In the genomic region with DNA sequence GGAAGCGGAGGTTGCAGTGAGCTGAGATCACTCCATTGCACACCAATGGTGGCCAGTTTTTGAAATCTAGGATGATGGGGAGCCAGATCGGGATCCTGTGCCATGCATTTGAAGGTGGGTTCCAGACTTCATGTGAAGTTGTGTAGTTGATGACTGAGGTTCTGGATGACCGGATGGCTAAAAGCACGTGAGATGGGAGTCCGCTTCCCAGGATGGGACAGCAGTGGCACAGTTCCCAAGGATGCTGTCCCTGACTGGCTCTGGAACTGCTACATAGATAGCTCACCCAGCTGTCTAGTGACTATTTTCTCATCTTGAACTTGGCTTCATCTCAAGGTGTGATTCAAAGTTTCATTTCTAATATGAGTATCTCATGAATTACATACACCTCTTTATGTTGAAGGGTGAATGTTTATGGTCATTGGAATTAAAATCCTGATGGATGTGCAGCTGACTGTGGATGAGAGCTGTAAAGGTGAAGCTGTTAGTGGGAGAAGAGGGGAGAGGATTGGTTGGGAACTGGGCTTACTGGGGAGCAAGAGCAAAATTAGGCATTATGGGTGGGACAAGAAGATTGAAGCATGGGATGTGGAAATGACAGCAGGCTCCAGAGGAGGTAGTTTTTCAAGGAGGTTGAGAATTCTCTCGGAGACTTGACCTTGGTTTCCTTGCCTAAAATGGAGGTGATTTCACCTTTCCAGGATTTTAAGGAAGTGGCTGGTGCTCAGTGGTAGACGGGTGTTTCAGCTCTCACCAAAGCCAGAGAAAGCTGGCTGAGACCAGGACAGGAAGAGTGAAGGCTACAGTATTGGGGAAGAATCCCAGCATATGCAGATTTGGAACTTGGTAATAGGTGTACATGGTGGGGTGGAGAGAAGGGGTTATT, we compare ENCODE assay signal across 15 cellular contexts. TPM values are rescaled to one million over a fixed set of nuclear protein-coding genes. Genes with fewer than 3 reads are reported as not detected.
A peak's percentile ranks its signal among the peaks of the same experiment; 100 is the strongest.
DNase-seq lines count a peak whose midpoint lies in the region; ATAC-seq and TF ChIP-seq lines count a peak whose summit lies in the region.
"Had no signal": no experiment of that assay in that cellular context is flagged by ENCODE, and none has a peak within 500 bp of the region (broad histone marks: within the 10 kb centered on the region; RNA-seq: fewer than 3 reads in every experiment).

No MANE protein-coding gene starts in this region.

- no peak overlapping the region for H3K4me3 Mint-ChIP-seq in activated T-cell treated with anti-CD3 and anti-CD28 coated beads, Interleukin-2, amount 50 U/mL, for 4 hours
- H3K4me3 Mint-ChIP-seq in T-helper 17 cell (no peak overlapping the region), chondrocyte (ENCODE audit: unreplicated experiment) (no peak overlapping the region)
- no peak overlapping the region for H3K4me3 Mint-ChIP-seq in stimulated activated naive B cell treated with anti-CD40 and anti-IgM and Interleukin-4, amounts not matched to agents 10 μg/mL and 1 μg/mL and 100 μg/mL, for 72 hours

- peak overlapping the region; percentile 72 for H3K27ac Mint-ChIP-seq in T-helper 17 cell
- H3K27ac Mint-ChIP-seq in chondrocyte (ENCODE audit: unreplicated experiment) = peak overlapping the region; percentile 74
- H3K27ac Mint-ChIP-seq in stimulated activated naive B cell treated with anti-CD40 and anti-IgM and Interleukin-4, amounts not matched to agents 10 μg/mL and 1 μg/mL and 100 μg/mL, for 72 hours = peak overlapping the region; percentile 26

- H3K4me1 Mint-ChIP-seq in activated T-cell treated with anti-CD3 and anti-CD28 coated beads, Interleukin-2, amount 50 U/mL, for 4 hours (ENCODE audit: low read depth) = peaks cover 8% of the 10 kb centered on the region
- H3K4me1 Mint-ChIP-seq in T-helper 17 cell (peaks cover 15% of the 10 kb centered on the region), chondrocyte (ENCODE audit: low read depth) (no peaks in the 10 kb centered on the region)
- H3K4me1 Mint-ChIP-seq in stimulated activated naive B cell treated with anti-CD40 and anti-IgM and Interleukin-4, amounts not matched to agents 10 μg/mL and 1 μg/mL and 100 μg/mL, for 72 hours = peaks cover 14 to 15% of the 10 kb centered on the region in 2 donors

- TF ChIP-seq CTCF in chondrocyte (IDR thresholded peaks at IDR 0.05) = no peak

- H3K9me3 Mint-ChIP-seq in activated T-cell treated with anti-CD3 and anti-CD28 coated beads, Interleukin-2, amount 50 U/mL, for 4 hours = no peaks in the 10 kb centered on the region
- H3K9me3 Mint-ChIP-seq in chondrocyte (ENCODE audit: low read depth) = no peaks in the 10 kb centered on the region
- H3K9me3 Mint-ChIP-seq in stimulated activated naive B cell treated with anti-CD40 and anti-IgM and Interleukin-4, amounts not matched to agents 10 μg/mL and 1 μg/mL and 100 μg/mL, for 72 hours = no peaks in the 10 kb centered on the region

- no peaks in the 10 kb centered on the region for H3K9me3 ChIP-seq in T-helper 17 cell (ENCODE audit: control insufficient read depth, low read length, poor library complexity, severe bottlenecking)

- peak; percentile 47 to 55 for ATAC-seq in activated T-cell treated with anti-CD3 and anti-CD28 coated beads, Interleukin-2, amount 50 U/mL, for 4 hours
- ATAC-seq in T-helper 17 cell (no peak), GM18858 (IDR thresholded peaks at IDR 0.05; ENCODE audit: unreplicated experiment) (no peak), HG03097 (IDR thresholded peaks at IDR 0.05; ENCODE audit: low FRiP score, unreplicated experiment) (no peak), HG02610 (IDR thresholded peaks at IDR 0.05; ENCODE audit: unreplicated experiment) (no peak)
- ATAC-seq in stimulated activated naive B cell treated with anti-CD40 and anti-IgM and Interleukin-4, amounts not matched to agents 10 μg/mL and 1 μg/mL and 100 μg/mL, for 72 hours (replicated peaks) = no peak

- H3K27me3 Mint-ChIP-seq in activated T-cell treated with anti-CD3 and anti-CD28 coated beads, Interleukin-2, amount 50 U/mL, for 4 hours (ENCODE audit: low read depth) = no peaks in the 10 kb centered on the region
- no peaks in the 10 kb centered on the region for H3K27me3 Mint-ChIP-seq in T-helper 17 cell
- no peaks in the 10 kb centered on the region for H3K27me3 Mint-ChIP-seq in chondrocyte (ENCODE audit: low read depth)
- H3K27me3 Mint-ChIP-seq in stimulated activated naive B cell treated with anti-CD40 and anti-IgM and Interleukin-4, amounts not matched to agents 10 μg/mL and 1 μg/mL and 100 μg/mL, for 72 hours = no peaks in the 10 kb centered on the region

- no peak for DNase-seq in activated T-cell treated with anti-CD3 and anti-CD28 coated beads, Interleukin-2, amount 50 U/mL, for 4 hours
- no peak for DNase-seq in activated T-cell treated with anti-CD3 and anti-CD28 coated beads, Interleukin-2, amount 50 U/mL, for 48 hours
- DNase-seq in T-helper 17 cell (no peak), chondrocyte (ENCODE audit: low spot score) (no peak)
- DNase-seq in stimulated activated naive B cell treated with anti-CD40 and anti-IgM and Interleukin-4, amounts not matched to agents 10 μg/mL and 1 μg/mL and 100 μg/mL, for 72 hours = no peak
- DNase-seq: hippocampal formation; Kasumi-1; kidney glomerular epithelial cell; NCI-H1436; NCI-H226; stimulated activated naive CD4-positive, alpha-beta T cell treated with Interleukin-2 at 50 U/mL for 16 hours; T-helper 9 cell had no signal

- peaks cover 43% of the 10 kb centered on the region for H3K36me3 Mint-ChIP-seq in activated T-cell treated with anti-CD3 and anti-CD28 coated beads, Interleukin-2, amount 50 U/mL, for 4 hours (ENCODE audit: insufficient read depth)
- H3K36me3 Mint-ChIP-seq in T-helper 17 cell (ENCODE audit: low read depth) = peaks cover 2% of the 10 kb centered on the region
- peaks cover 36% of the 10 kb centered on the region for H3K36me3 Mint-ChIP-seq in chondrocyte (ENCODE audit: low read depth)
- peaks cover 48 to 67% of the 10 kb centered on the region in 2 donors for H3K36me3 Mint-ChIP-seq in stimulated activated naive B cell treated with anti-CD40 and anti-IgM and Interleukin-4, amounts not matched to agents 10 μg/mL and 1 μg/mL and 100 μg/mL, for 72 hours

RNA-seq across cellular contexts. Expression of a gene that starts 8.2 kb away (rescaled TPM):
- total RNA-seq in activated T-cell treated with anti-CD3 and anti-CD28 coated beads, Interleukin-2, amount 50 U/mL, for 4 hours = 100 to 1,000 TPM; 459 to 515 (median 499) TPM
- total RNA-seq in T-helper 17 cell (100 to 1,000 TPM in 1 of 2 donors, 10 to 100 TPM in 1; 78.5 to 103 TPM), chondrocyte (91.1 to 120 TPM (median 95.0 TPM) in 3 replicates)

RNA-seq across cellular contexts. Expression of a gene that starts 15.1 kb away (rescaled TPM):
- total RNA-seq in activated T-cell treated with anti-CD3 and anti-CD28 coated beads, Interleukin-2, amount 50 U/mL, for 4 hours = 100 to 1,000 TPM; 315 to 351 (median 325) TPM
- total RNA-seq in T-helper 17 cell = 100 to 1,000 TPM; 348 to 372 TPM
- 152 to 186 TPM (median 185 TPM) in 3 replicates for total RNA-seq in chondrocyte

RNA-seq across cellular contexts. Expression of a gene that starts 25.7 kb away (rescaled TPM):
- 10 to 100 TPM; 35.5 to 41.4 (median 41.0) TPM for total RNA-seq in activated T-cell treated with anti-CD3 and anti-CD28 coated beads, Interleukin-2, amount 50 U/mL, for 4 hours
- total RNA-seq in T-helper 17 cell (10 to 100 TPM; 69.1 to 77.7 TPM), chondrocyte (36.4 to 48.1 TPM (median 38.1 TPM) in 3 replicates)

RNA-seq across cellular contexts. Expression of a gene that starts 40.4 kb away (rescaled TPM):
- 1 to 10 TPM; 1.0 to 1.4 (median 1.4) TPM for total RNA-seq in activated T-cell treated with anti-CD3 and anti-CD28 coated beads, Interleukin-2, amount 50 U/mL, for 4 hours
- 1 to 10 TPM in 1 of 2 donors, under 1 TPM in 1; 0.75 to 1.7 TPM for total RNA-seq in T-helper 17 cell
- 0.31 to 1.8 TPM (median 0.42 TPM) in 3 replicates for total RNA-seq in chondrocyte

Comparison
In these comparisons a context has a peak if more than half of its experiments do, and no peak if none do; other contexts are left out.
1. ATAC-seq: peak in activated T-cell treated with anti-CD3 and anti-CD28 coated beads, Interleukin-2, amount 50 U/mL, for 4 hours (2 of 2); none in T-helper 17 cell (single experiment), stimulated activated naive B cell treated with anti-CD40 and anti-IgM and Interleukin-4, amounts not matched to agents 10 μg/mL and 1 μg/mL and 100 μg/mL, for 72 hours (0 of 2), GM18858 (single experiment), HG03097 (single experiment) and HG02610 (single experiment).
2. Peak in every context shown above with its lines, with median percentiles within 50 percentile points of each other: H3K27ac Mint-ChIP-seq.